Comparison of ENCODE assay signal across 8 cellular contexts in the genomic region with DNA sequence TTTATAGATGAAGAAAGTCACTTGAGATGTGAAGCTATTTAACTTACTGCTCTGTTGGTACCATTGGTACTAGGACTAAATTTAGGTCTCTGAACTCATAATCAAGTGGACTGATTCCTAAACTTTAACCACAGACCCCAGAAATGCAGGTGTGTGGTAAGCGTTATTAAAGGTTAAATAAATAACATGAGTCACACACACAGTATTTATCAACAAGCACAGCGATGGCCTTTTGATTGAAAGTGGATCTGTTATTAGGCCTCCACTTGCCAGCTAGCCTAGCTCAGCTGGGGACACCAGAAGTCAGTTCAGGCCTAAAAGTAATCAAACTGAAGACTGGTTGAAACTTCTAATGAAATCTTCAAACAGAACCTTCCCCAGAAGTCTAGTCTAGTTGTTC.
"Had no signal": no experiment of that assay in that cellular context is flagged by ENCODE, and none has a peak within 500 bp of the region (broad histone marks: within the 10 kb centered on the region; RNA-seq: fewer than 3 reads in every experiment).

No MANE protein-coding gene starts in this region.

- H3K9me3 ChIP-seq: HAP-1 had no signal

- H3K27ac Mint-ChIP-seq: GM23338, H9, HFFc6 had no signal

- H3K4me1 ChIP-seq: HAP-1 had no signal

- H3K4me3 Mint-ChIP-seq: GM23338, H9, HFFc6 had no signal

- H3K36me3 ChIP-seq: HAP-1 had no signal

- H3K4me1 Mint-ChIP-seq: GM23338, H9 had no signal

- H3K4me3 ChIP-seq: GM23248, GM23338, HAP-1 had no signal

- DNase-seq: GM23248, GOT3, H7, H9, HCEC 1CT, HFFc6 had no signal

- H3K27ac ChIP-seq: GM23248 had no signal
